In genomic region chr11:12674936-12675696, GRCh38 we compare ENCODE assay signal across 8 cellular contexts. TPM values are rescaled to one million over a fixed set of nuclear protein-coding genes. Genes with fewer than 3 reads are reported as not detected.
DNase-seq lines count a peak whose midpoint lies in the region; ATAC-seq lines count a peak whose summit lies in the region.

No MANE protein-coding gene starts in this region.

- no peak for ATAC-seq in activated CD4-positive, alpha-beta T cell treated with anti-CD3 and anti-CD28 coated beads for 36 hours
- ATAC-seq in central memory CD8-positive, alpha-beta T cell (replicated peaks; ENCODE audit: extremely low read depth, poor library complexity, severe bottlenecking): no peak
- ATAC-seq in stimulated activated memory B cell treated with anti-CD40 and anti-IgM and Interleukin-4, amounts not matched to agents 10 μg/mL and 1 μg/mL and 100 μg/mL, for 72 hours: peak; percentile 20

- no peaks in the 10 kb centered on the region for H3K36me3 Mint-ChIP-seq in activated CD4-positive, alpha-beta T cell treated with anti-CD3 and anti-CD28 coated beads for 36 hours (ENCODE audit: low read depth)
- H3K36me3 Mint-ChIP-seq in central memory CD8-positive, alpha-beta T cell (ENCODE audit: insufficient read depth): peaks cover 1% of the 10 kb centered on the region
- no peaks in the 10 kb centered on the region for H3K36me3 Mint-ChIP-seq in stimulated activated memory B cell treated with anti-CD40 and anti-IgM and Interleukin-4, amounts not matched to agents 10 μg/mL and 1 μg/mL and 100 μg/mL, for 72 hours

- H3K27me3 Mint-ChIP-seq in activated CD4-positive, alpha-beta T cell treated with anti-CD3 and anti-CD28 coated beads for 36 hours: peaks cover 58% of the 10 kb centered on the region
- peaks cover 74% of the 10 kb centered on the region for H3K27me3 Mint-ChIP-seq in central memory CD8-positive, alpha-beta T cell
- H3K27me3 Mint-ChIP-seq in stimulated activated memory B cell treated with anti-CD40 and anti-IgM and Interleukin-4, amounts not matched to agents 10 μg/mL and 1 μg/mL and 100 μg/mL, for 72 hours: peaks cover 50% of the 10 kb centered on the region

- H3K4me1 Mint-ChIP-seq in activated CD4-positive, alpha-beta T cell treated with anti-CD3 and anti-CD28 coated beads for 36 hours: peaks cover 8% of the 10 kb centered on the region
- H3K4me1 Mint-ChIP-seq in central memory CD8-positive, alpha-beta T cell: no peaks in the 10 kb centered on the region
- no peaks in the 10 kb centered on the region for H3K4me1 Mint-ChIP-seq in stimulated activated memory B cell treated with anti-CD40 and anti-IgM and Interleukin-4, amounts not matched to agents 10 μg/mL and 1 μg/mL and 100 μg/mL, for 72 hours

- peak; percentile 20 for DNase-seq in activated CD4-positive, alpha-beta T cell treated with anti-CD3 and anti-CD28 coated beads for 36 hours
- no peak for DNase-seq in activated CD4-positive, alpha-beta T cell treated with anti-CD3 and anti-CD28 coated beads for 4 hours
- DNase-seq in NCI-H446 (lab: John Stamatoyannopoulos, UW) (peak; percentile 62 to 68), kidney tubule cell (ENCODE audit: low spot score) (peak; percentile 49), T-helper 9 cell (no peak), NCI-H524 treated with DMSO at 0.1 percent for 48 hours (lab: John Stamatoyannopoulos, UW) (no peak)
- no peak for DNase-seq in central memory CD8-positive, alpha-beta T cell (ENCODE audit: low spot score in 2 of 2)

- no peaks in the 10 kb centered on the region for H3K9me3 Mint-ChIP-seq in activated CD4-positive, alpha-beta T cell treated with anti-CD3 and anti-CD28 coated beads for 36 hours (ENCODE audit: low read depth)
- no peaks in the 10 kb centered on the region for H3K9me3 Mint-ChIP-seq in central memory CD8-positive, alpha-beta T cell
- no peaks in the 10 kb centered on the region for H3K9me3 Mint-ChIP-seq in stimulated activated memory B cell treated with anti-CD40 and anti-IgM and Interleukin-4, amounts not matched to agents 10 μg/mL and 1 μg/mL and 100 μg/mL, for 72 hours

- peak overlapping the region; percentile 57 for H3K4me3 Mint-ChIP-seq in activated CD4-positive, alpha-beta T cell treated with anti-CD3 and anti-CD28 coated beads for 36 hours
- H3K4me3 Mint-ChIP-seq in central memory CD8-positive, alpha-beta T cell: peak overlapping the region; percentile 48
- H3K4me3 Mint-ChIP-seq in stimulated activated memory B cell treated with anti-CD40 and anti-IgM and Interleukin-4, amounts not matched to agents 10 μg/mL and 1 μg/mL and 100 μg/mL, for 72 hours: peak overlapping the region; percentile 47

- POLR2A ChIA-PET in activated CD4-positive, alpha-beta T cell treated with anti-CD3 and anti-CD28 coated beads for 36 hours (lab: Charles Lee): no interaction called here

- no peak overlapping the region for H3K27ac Mint-ChIP-seq in activated CD4-positive, alpha-beta T cell treated with anti-CD3 and anti-CD28 coated beads for 36 hours
- no peak overlapping the region for H3K27ac Mint-ChIP-seq in central memory CD8-positive, alpha-beta T cell (ENCODE audit: low read depth)
- no peak overlapping the region for H3K27ac Mint-ChIP-seq in stimulated activated memory B cell treated with anti-CD40 and anti-IgM and Interleukin-4, amounts not matched to agents 10 μg/mL and 1 μg/mL and 100 μg/mL, for 72 hours

- CTCF ChIA-PET in activated CD4-positive, alpha-beta T cell treated with anti-CD3 and anti-CD28 coated beads for 36 hours (lab: Charles Lee): no interaction called here

- intact Hi-C loops in activated CD4-positive, alpha-beta T cell treated with anti-CD3 and anti-CD28 coated beads for 36 hours (cut with DNase I, micrococcal nuclease): loop anchor here (1.0 to 10.0 kb wide), 9 partner anchors 43 to 1050 kb away; partner anchors contain the start of genes BMAL1 (in 1 of the 2), BTBD10 (in 1 of the 2), FAR1 (in 1 of the 2) and GALNT18 (in 1 of the 2)

RNA-seq across cellular contexts. Expression of gene TEAD1, which starts 0.9 kb away (rescaled TPM):
- total RNA-seq in activated CD4-positive, alpha-beta T cell treated with anti-CD3 and anti-CD28 coated beads for 36 hours: under 1 TPM; 0.59 to 0.65 TPM

Comparison
In these comparisons a context has a peak if more than half of its experiments do, and no peak if none do; other contexts are left out.
1. DNase-seq: peak in activated CD4-positive, alpha-beta T cell treated with anti-CD3 and anti-CD28 coated beads for 36 hours (single experiment), NCI-H446 (2 of 2) and kidney tubule cell (single experiment); none in activated CD4-positive, alpha-beta T cell treated with anti-CD3 and anti-CD28 coated beads for 4 hours (0 of 2), central memory CD8-positive, alpha-beta T cell (0 of 2), T-helper 9 cell (single experiment) and NCI-H524 treated with DMSO at 0.1 percent for 48 hours (single experiment).
2. Peak in every context shown above with its lines, with median percentiles within 50 percentile points of each other: H3K4me3 Mint-ChIP-seq.